Comparison of ENCODE assay signal across 9 cellular contexts in genomic region chr3:43879166-43879565, GRCh38.
A peak's percentile ranks its signal among the peaks of the same experiment; 100 is the strongest.
DNase-seq lines count a peak whose midpoint lies in the region; ATAC-seq and TF ChIP-seq lines count a peak whose summit lies in the region.
"Had no signal": no experiment of that assay in that cellular context is flagged by ENCODE, and none has a peak within 500 bp of the region (broad histone marks: within the 10 kb centered on the region; RNA-seq: fewer than 3 reads in every experiment).

No MANE protein-coding gene starts in this region.

- ATAC-seq in GM21529 (IDR thresholded peaks at IDR 0.05; ENCODE audit: unreplicated experiment) (no peak), HG03378 (IDR thresholded peaks at IDR 0.05; ENCODE audit: unreplicated experiment) (no peak)

- H3K4me3 ChIP-seq in foreskin fibroblast (ENCODE audit: low read depth in 1 of 2, low read length in 2 of 2): no peak overlapping the region

- H3K27ac ChIP-seq in 22Rv1: no peak overlapping the region
- H3K27ac ChIP-seq: RWPE1 had no signal

- DNase-seq in NCI-H748 treated with DMSO at 0.1 percent for 48 hours (lab: John Stamatoyannopoulos, UW) (peak; percentile 9), foreskin fibroblast (peak in 1 of 2 donors; percentile 58), NCI-H446 (lab: John Stamatoyannopoulos, UW) (no peak), HUDEP-2 (lab: John Stamatoyannopoulos, UW; ENCODE audit: unreplicated experiment in 76 of 76) (no peak)

- TF ChIP-seq CTCF in 22Rv1 (IDR thresholded peaks at IDR 0.05) (peak; percentile 41), GM12872 (IDR thresholded peaks at IDR 0.05; ENCODE audit: insufficient read depth, low read depth, low read length) (peak; percentile 56), foreskin fibroblast (IDR thresholded peaks at IDR 0.05; ENCODE audit: low read depth, low read length) (peak; percentile 19)
